7 cellular contexts compared by ENCODE assay signal in the genomic region with DNA sequence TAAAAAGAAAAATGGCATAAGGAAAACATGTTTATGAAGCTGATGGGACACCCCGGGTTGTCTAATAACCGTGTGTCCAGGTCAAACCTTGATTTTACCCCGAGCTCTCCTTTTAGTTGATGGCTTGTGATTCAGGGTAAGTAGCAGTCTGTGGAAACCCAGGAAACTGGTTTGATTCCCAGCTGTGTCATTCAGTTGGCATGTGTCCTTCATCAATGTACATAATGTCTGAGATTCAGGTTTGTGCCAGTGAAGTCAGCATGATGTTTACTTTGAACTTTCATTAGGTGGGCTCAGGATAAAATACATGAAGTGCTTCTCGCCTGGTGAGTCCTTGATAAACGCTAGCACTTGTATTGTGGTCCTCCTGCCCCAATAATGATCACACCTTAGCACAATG. TPM values are rescaled to one million over a fixed set of nuclear protein-coding genes. Genes with fewer than 3 reads are reported as not detected.
DNase-seq lines count a peak whose midpoint lies in the region; ATAC-seq and TF ChIP-seq lines count a peak whose summit lies in the region.

No MANE protein-coding gene starts in this region.

- TF ChIP-seq CTCF in OCI-LY1 (IDR thresholded peaks at IDR 0.05; ENCODE audit: low read length) (no peak), esophagus squamous epithelium (IDR thresholded peaks at IDR 0.05) (no peak), sigmoid colon (IDR thresholded peaks at IDR 0.05) (no peak), GM13976 (IDR thresholded peaks at IDR 0.05; ENCODE audit: borderline replicate concordance, control extremely low read depth, extremely low read depth, insufficient read depth, missing control alignments) (no peak)

- peak overlapping the region; percentile 21; the same call in 1 of the 2 replicates for H3K4me2 ChIP-seq in OCI-LY1 (ENCODE audit: low read length)

- no peak overlapping the region for H3K4me3 ChIP-seq in OCI-LY1 (ENCODE audit: low read depth, low read length, poor library complexity, severe bottlenecking)
- no peak overlapping the region for H3K4me3 ChIP-seq in esophagus squamous epithelium
- no peak overlapping the region for H3K4me3 ChIP-seq in sigmoid colon

- DNase-seq in EH (ENCODE audit: low read depth) (peak; percentile 20), esophagus squamous epithelium (lab: John Stamatoyannopoulos, UW) (no peak), sigmoid colon (no peak), GM13976 (ENCODE audit: low spot score) (no peak), mesenteric fat pad (ENCODE audit: low spot score) (no peak)

- no peak overlapping the region for H2AFZ ChIP-seq in OCI-LY1 (ENCODE audit: low read length)

- 64 to 67% methylated on average over 5 of the region's 5 CpGs for WGBS in esophagus squamous epithelium, 2 donors
- WGBS in sigmoid colon, 2 donors: 66 to 85% methylated on average over 5 of the region's 5 CpGs

- H4K20me1 ChIP-seq in OCI-LY1 (ENCODE audit: insufficient read depth, low read length): no peaks in the 10 kb centered on the region

- H3K79me2 ChIP-seq in OCI-LY1 (ENCODE audit: insufficient read depth, low read length): peaks cover 6% of the 10 kb centered on the region

- H3K36me3 ChIP-seq in OCI-LY1 (ENCODE audit: insufficient read depth, low read length): no peaks in the 10 kb centered on the region
- H3K36me3 ChIP-seq in esophagus squamous epithelium: no peaks in the 10 kb centered on the region
- H3K36me3 ChIP-seq in sigmoid colon: no peaks in the 10 kb centered on the region

- H3F3A ChIP-seq in OCI-LY1 (ENCODE audit: insufficient read depth, low read length): no peaks in the 10 kb centered on the region

- intact Hi-C loops in esophagus squamous epithelium (cut with DNase I) (loop anchor here (10.0 kb wide), 1 partner anchor 270 kb away; no protein-coding TSS in a partner anchor), sigmoid colon (cut with DNase I) (loop anchor here (1.0 to 5.0 kb wide), 5 partner anchors 63 to 273 kb away; a partner anchor contains a TSS)

- TF ChIP-seq POLR2A in esophagus squamous epithelium (IDR thresholded peaks at IDR 0.05): no peak
- no peak for TF ChIP-seq POLR2A in sigmoid colon (IDR thresholded peaks at IDR 0.05)

- H3K9me3 ChIP-seq in OCI-LY1 (ENCODE audit: low read length) (no peaks in the 10 kb centered on the region), esophagus squamous epithelium (no peaks in the 10 kb centered on the region), sigmoid colon (no peaks in the 10 kb centered on the region)

- H3K27ac ChIP-seq in OCI-LY1 (ENCODE audit: low read depth, low read length, poor library complexity, severe bottlenecking) (no peak overlapping the region), esophagus squamous epithelium (peak overlapping the region; percentile 10 to 61 (median 40)), sigmoid colon (peak overlapping the region; percentile 50 to 79 (median 62))

- H3K9ac ChIP-seq in OCI-LY1 (ENCODE audit: low read length): peak overlapping the region; percentile 10; the same call in 1 of the 2 replicates

- H3K27me3 ChIP-seq in OCI-LY1 (ENCODE audit: insufficient read depth, low read length) (no peaks in the 10 kb centered on the region), esophagus squamous epithelium (no peaks in the 10 kb centered on the region), sigmoid colon (no peaks in the 10 kb centered on the region)

- in situ Hi-C loops in GM13976 (cut with MboI; ENCODE audit: low sequenced_read_pairs, unreplicated experiment): loop anchor here (10.0 kb wide), 2 partner anchors 190 to 270 kb away; no protein-coding TSS in a partner anchor

- no peaks in the 10 kb centered on the region for H3K9me2 ChIP-seq in OCI-LY1 (ENCODE audit: low read depth, low read length)

- no peak for TF ChIP-seq EP300 in sigmoid colon (IDR thresholded peaks at IDR 0.05)

- H3K4me1 ChIP-seq in OCI-LY1 (ENCODE audit: insufficient read depth, low read length, severe bottlenecking): peaks cover 26% of the 10 kb centered on the region
- peaks cover 12 to 39% (median 24%) of the 10 kb centered on the region in 3 donors for H3K4me1 ChIP-seq in esophagus squamous epithelium
- peaks cover 0 to 34% (median 22%) of the 10 kb centered on the region in 4 donors for H3K4me1 ChIP-seq in sigmoid colon

- no peak for ATAC-seq in HG03039 (IDR thresholded peaks at IDR 0.05; ENCODE audit: unreplicated experiment)

RNA-seq across cellular contexts. Expression of a gene that starts 4.3 kb away (rescaled TPM):
- total RNA-seq in esophagus squamous epithelium (100 to 1,000 TPM in 2 of 4 donors, 10 to 100 TPM in 2; 68.3 to 121 (median 104) TPM), sigmoid colon (10 to 100 TPM; 50.9 to 78.1 (median 57.9) TPM), mesenteric fat pad (183 TPM)
- 100 to 1,000 TPM; 104 to 151 (median 148) TPM for polyA plus RNA-seq in sigmoid colon

RNA-seq across cellular contexts. Expression of a gene that starts 33.5 kb away (rescaled TPM):
- total RNA-seq in esophagus squamous epithelium: 10 to 100 TPM; 24.2 to 32.7 (median 29.7) TPM
- 10 to 100 TPM; 15.2 to 22.5 (median 20.2) TPM for total RNA-seq in sigmoid colon
- polyA plus RNA-seq in sigmoid colon: 10 to 100 TPM; 21.6 to 41.2 (median 25.4) TPM
- total RNA-seq in mesenteric fat pad: 38.5 TPM
